Comparison of ENCODE assay signal across 23 cellular contexts in the genomic region with DNA sequence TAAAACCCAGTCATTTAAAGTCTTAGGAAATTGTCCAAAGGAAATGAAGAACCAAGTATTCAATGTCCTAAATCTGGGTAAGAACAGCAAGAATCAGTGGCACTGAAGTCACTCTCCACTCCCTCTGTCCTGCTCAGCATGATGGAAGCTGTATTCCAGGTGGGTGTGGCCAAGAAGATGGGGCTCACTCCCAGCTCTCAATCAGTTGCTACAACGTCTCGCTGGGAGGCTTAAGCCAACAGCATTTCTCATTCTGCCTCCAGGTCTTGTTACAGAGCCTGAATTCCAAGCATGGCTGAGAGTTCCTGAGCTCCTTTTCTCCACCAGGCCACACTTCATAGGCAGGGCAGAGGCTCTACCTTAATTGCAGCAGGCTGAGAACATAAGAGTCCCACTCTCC. TPM values are rescaled to one million over a fixed set of nuclear protein-coding genes. Genes with fewer than 3 reads are reported as not detected.
DNase-seq lines count a peak whose midpoint lies in the region; ATAC-seq and TF ChIP-seq lines count a peak whose summit lies in the region.
"Had no signal": no experiment of that assay in that cellular context is flagged by ENCODE, and none has a peak within 500 bp of the region (broad histone marks: within the 10 kb centered on the region; RNA-seq: fewer than 3 reads in every experiment).

No MANE protein-coding gene starts in this region.

- H4K91ac ChIP-seq in IMR-90 (ENCODE audit: insufficient read depth, low read depth, low read length) = peak overlapping the region; percentile 88

- no peak for TF ChIP-seq POLR2A in IMR-90 (IDR thresholded peaks at IDR 0.05; ENCODE audit: low read depth, low read length)

- H4K20me1 ChIP-seq in IMR-90 (ENCODE audit: insufficient read depth, low read length) = no peaks in the 10 kb centered on the region
- H4K20me1 ChIP-seq: BLaER1 treated with 17β-estradiol and CSF1 and Interleukin-3, amounts not matched to agents 10 nM and 100 nM had no signal

- H2BK5ac ChIP-seq in IMR-90 (ENCODE audit: low read depth, low read length, poor library complexity, severe bottlenecking) = peak overlapping the region; percentile 97

- peak overlapping the region; percentile 54 to 94 for H4K8ac ChIP-seq in IMR-90 (ENCODE audit: low read depth in 2 of 2, low read length in 2 of 2)

- H2AFZ ChIP-seq in IMR-90 (replicated peaks; ENCODE audit: low read length, poor library complexity) = peak overlapping the region; percentile 16

- H3K4me2 ChIP-seq in IMR-90 (ENCODE audit: low read depth, low read length) = no peak overlapping the region
- H3K4me2 ChIP-seq: A549; BLaER1 treated with 17β-estradiol and CSF1 and Interleukin-3, amounts not matched to agents 10 nM and 100 nM had no signal

- CTCF ChIA-PET in IMR-90 (lab: Yijun Ruan, JAX) = no interaction called here

- H3K4ac ChIP-seq in IMR-90 (ENCODE audit: low read depth, low read length) = peak overlapping the region; percentile 91

- H3K9me3 Mint-ChIP-seq in activated T-helper 1 cell treated with anti-CD3 and anti-CD28 coated beads, Interleukin-12 subunit alpha, Interleukin-12 subunit beta, Interleukin-2, Interleukin-4 antibody, amounts not matched to agents 30 ng/mL and 10 ng/mL and 1 ng/mL, durations not matched to agents 14 hours and 24 hours and 36 hours = no peaks in the 10 kb centered on the region
- H3K9me3 Mint-ChIP-seq: natural killer cell had no signal

- peak overlapping the region; percentile 86 for H2BK120ac ChIP-seq in IMR-90 (ENCODE audit: low read depth, low read length)

- H3K4me3 ChIP-seq in IMR-90 (ENCODE audit: insufficient read depth, low read depth, low read length) = no peak overlapping the region
- H3K4me3 ChIP-seq: A549; BLaER1 treated with 17β-estradiol and CSF1 and Interleukin-3, amounts not matched to agents 10 nM and 100 nM; body of pancreas; testis had no signal

- peak overlapping the region; percentile 95 for H2BK20ac ChIP-seq in IMR-90 (ENCODE audit: low read depth, low read length)

- no peaks in the 10 kb centered on the region for H3K36me3 Mint-ChIP-seq in activated T-helper 1 cell treated with anti-CD3 and anti-CD28 coated beads, Interleukin-12 subunit alpha, Interleukin-12 subunit beta, Interleukin-2, Interleukin-4 antibody, amounts not matched to agents 30 ng/mL and 10 ng/mL and 1 ng/mL, durations not matched to agents 14 hours and 24 hours and 36 hours (ENCODE audit: low read depth)
- H3K36me3 Mint-ChIP-seq: natural killer cell, T-cell had no signal

- peaks cover 7% of the 10 kb centered on the region; the same call in 1 of the 2 replicates for H3K9me3 ChIP-seq in IMR-90 (ENCODE audit: control insufficient read depth, insufficient read depth, low read length)
- H3K9me3 ChIP-seq: A549, body of pancreas, testis had no signal

- peaks cover 10% of the 10 kb centered on the region for H3K27me3 Mint-ChIP-seq in activated T-helper 1 cell treated with anti-CD3 and anti-CD28 coated beads, Interleukin-12 subunit alpha, Interleukin-12 subunit beta, Interleukin-2, Interleukin-4 antibody, amounts not matched to agents 30 ng/mL and 10 ng/mL and 1 ng/mL, durations not matched to agents 14 hours and 24 hours and 36 hours (ENCODE audit: insufficient read depth)

- H3K36me3 ChIP-seq in IMR-90 (ENCODE audit: control insufficient read depth, insufficient read depth, low read length) = no peaks in the 10 kb centered on the region
- H3K36me3 ChIP-seq: BLaER1 treated with 17β-estradiol and CSF1 and Interleukin-3, amounts not matched to agents 10 nM and 100 nM had no signal

- H3K9me1 ChIP-seq in IMR-90 (ENCODE audit: insufficient read depth, low read length) = peaks cover 10% of the 10 kb centered on the region

- no peak for ATAC-seq in IMR-90 (ENCODE audit: low read depth)
- ATAC-seq in GM21447 (IDR thresholded peaks at IDR 0.05; ENCODE audit: unreplicated experiment) = no peak
- ATAC-seq: activated naive CD4-positive, alpha-beta T cell treated with anti-CD3 and anti-CD28 coated beads, Interleukin-2, amount 50 U/mL, for 72 hours; activated T-cell treated with anti-CD3 and anti-CD28 coated beads, Interleukin-2, amount 50 U/mL, for 72 hours; body of pancreas; natural killer cell; stimulated activated memory B cell treated with anti-CD40 and anti-IgM and Interleukin-4, amounts not matched to agents 10 μg/mL and 1 μg/mL and 100 μg/mL, for 72 hours; T-cell had no signal

- in situ Hi-C loops in IMR-90 (cut with MboI; ENCODE audit: low sequenced_read_pairs) = loop anchor here (25.0 kb wide), 1 partner anchor 560 kb away; a partner anchor contains a TSS

- no peak overlapping the region for H3K9ac ChIP-seq in IMR-90 (ENCODE audit: low read depth, low read length)
- H3K9ac ChIP-seq: BLaER1 treated with 17β-estradiol and CSF1 and Interleukin-3, amounts not matched to agents 10 nM and 100 nM had no signal

- H3K14ac ChIP-seq in IMR-90 (replicated peaks; ENCODE audit: low read depth, low read length) = peak overlapping the region; percentile 84

- peak overlapping the region; percentile 27 for H3K18ac ChIP-seq in IMR-90 (ENCODE audit: low read depth, low read length)

- TF ChIP-seq RAD21 in IMR-90 (IDR thresholded peaks at IDR 0.05; ENCODE audit: low read length) = no peak

- peaks cover 5 to 16% of the 10 kb centered on the region in 2 experiments; a peak in 3 of 4 replicates for H3K79me1 ChIP-seq in IMR-90 (ENCODE audit: low read depth in 1 of 2, low read length in 2 of 2)

- no TSS peak for BruUV-seq in IMR-90 (replicated peaks; lab: Mats Ljungman, UMichigan)

- no peak overlapping the region; the same call in 1 of the 2 replicates for H3K56ac ChIP-seq in IMR-90 (ENCODE audit: extremely low read depth, insufficient read depth, low read length)

- no peak for TF ChIP-seq CTCF in IMR-90 (conservative IDR thresholded peaks at IDR 0.05; ENCODE audit: low read depth, low read length)

- H3K4me1 Mint-ChIP-seq in activated T-helper 1 cell treated with anti-CD3 and anti-CD28 coated beads, Interleukin-12 subunit alpha, Interleukin-12 subunit beta, Interleukin-2, Interleukin-4 antibody, amounts not matched to agents 30 ng/mL and 10 ng/mL and 1 ng/mL, durations not matched to agents 14 hours and 24 hours and 36 hours (ENCODE audit: low read depth) = peaks cover 2% of the 10 kb centered on the region
- H3K4me1 Mint-ChIP-seq: natural killer cell, T-cell had no signal

- H3K4me3 Mint-ChIP-seq in activated T-helper 1 cell treated with anti-CD3 and anti-CD28 coated beads, Interleukin-12 subunit alpha, Interleukin-12 subunit beta, Interleukin-2, Interleukin-4 antibody, amounts not matched to agents 30 ng/mL and 10 ng/mL and 1 ng/mL, durations not matched to agents 14 hours and 24 hours and 36 hours = no peak overlapping the region
- H3K4me3 Mint-ChIP-seq: activated T-cell treated with anti-CD3 and anti-CD28 coated beads, Interleukin-2, amount 50 U/mL, for 72 hours; memory B cell; natural killer cell; stimulated activated memory B cell treated with anti-CD40 and anti-IgM and Interleukin-4, amounts not matched to agents 10 μg/mL and 1 μg/mL and 100 μg/mL, for 72 hours; T-cell had no signal

- no CpG with 5 or more reads among the region's 2 CpGs for WGBS in IMR-90 (ENCODE audit: extremely low coverage in 2 of 2, insufficient read length in 1 of 2), 2 experiments

- H2AK5ac ChIP-seq in IMR-90 (ENCODE audit: low read depth, low read length) = peak overlapping the region; percentile 100

- dilution Hi-C loops in IMR-90 (cut with HindIII; ENCODE audit: low sequenced_read_pairs, unreplicated experiment) = no loop called here

- H3K27ac ChIP-seq in IMR-90 (ENCODE audit: insufficient read depth, low read length) = peak overlapping the region; percentile 71
- H3K27ac ChIP-seq: BLaER1 treated with 17β-estradiol and CSF1 and Interleukin-3, amounts not matched to agents 10 nM and 100 nM; body of pancreas; testis had no signal

- peak overlapping the region; percentile 14; the same call in 1 of the 2 replicates for H3K23ac ChIP-seq in IMR-90 (ENCODE audit: low read depth, low read length)

- H2AK9ac ChIP-seq in IMR-90 (replicated peaks; ENCODE audit: low read depth, low read length, poor library complexity) = peak overlapping the region; percentile 73

- H4K5ac ChIP-seq in IMR-90 (ENCODE audit: low read depth, low read length) = peak overlapping the region; percentile 83

- H3K4me1 ChIP-seq in IMR-90 (ENCODE audit: control insufficient read depth, insufficient read depth, low read length) = peaks cover 8% of the 10 kb centered on the region; the same call in 1 of the 2 replicates
- H3K4me1 ChIP-seq: body of pancreas, testis had no signal

- POLR2A ChIA-PET in IMR-90 (lab: Charles Lee; ENCODE audit: unreplicated experiment) = no interaction called here

- H3K27me3 ChIP-seq in IMR-90 (ENCODE audit: control insufficient read depth, insufficient read depth, low read length) = no peaks in the 10 kb centered on the region
- H3K27me3 ChIP-seq: BLaER1 treated with 17β-estradiol and CSF1 and Interleukin-3, amounts not matched to agents 10 nM and 100 nM; body of pancreas; testis had no signal

- no peak overlapping the region for H3K27ac Mint-ChIP-seq in activated T-helper 1 cell treated with anti-CD3 and anti-CD28 coated beads, Interleukin-12 subunit alpha, Interleukin-12 subunit beta, Interleukin-2, Interleukin-4 antibody, amounts not matched to agents 30 ng/mL and 10 ng/mL and 1 ng/mL, durations not matched to agents 14 hours and 24 hours and 36 hours
- H3K27ac Mint-ChIP-seq: activated naive CD4-positive, alpha-beta T cell treated with anti-CD3 and anti-CD28 coated beads, Interleukin-2, amount 50 U/mL, for 72 hours; activated T-cell treated with anti-CD3 and anti-CD28 coated beads, Interleukin-2, amount 50 U/mL, for 72 hours; memory B cell; natural killer cell; stimulated activated memory B cell treated with anti-CD40 and anti-IgM and Interleukin-4, amounts not matched to agents 10 μg/mL and 1 μg/mL and 100 μg/mL, for 72 hours; T-cell had no signal

- DNase-seq in AG20443 (ENCODE audit: low spot score) = peak; percentile 64
- peak; percentile 33 for DNase-seq in IMR-90
- DNase-seq in astrocyte of the hippocampus (ENCODE audit: low read depth, low spot score) = peak; percentile 28
- peak; percentile 62 for DNase-seq in iPS-NIHi7 (ENCODE audit: extremely low spot score)
- no peak for DNase-seq in SW 1271 (lab: John Stamatoyannopoulos, UW)
- no peak for DNase-seq in DMS153 treated with DMSO at 0.1 percent for 48 hours (lab: John Stamatoyannopoulos, UW; ENCODE audit: unreplicated experiment)
- no peak for DNase-seq in activated T-helper 1 cell treated with anti-CD3 and anti-CD28 coated beads, Interleukin-12 subunit alpha, Interleukin-12 subunit beta, Interleukin-2, Interleukin-4 antibody, amounts not matched to agents 30 ng/mL and 10 ng/mL and 1 ng/mL, durations not matched to agents 14 hours and 24 hours and 36 hours (ENCODE audit: low spot score)
- DNase-seq: activated T-cell treated with anti-CD3 and anti-CD28 coated beads, Interleukin-2, amount 50 U/mL, for 72 hours; body of pancreas; hippocampal formation; kidney glomerular epithelial cell; natural killer cell; NCI-H1436; NCI-H2171; SHP77; T-cell; testis had no signal

- intact Hi-C loops in IMR-90 (cut with micrococcal nuclease) = no loop called here
- intact Hi-C loops in activated T-helper 1 cell treated with anti-CD3 and anti-CD28 coated beads, Interleukin-12 subunit alpha, Interleukin-12 subunit beta, Interleukin-2, Interleukin-4 antibody, amounts not matched to agents 30 ng/mL and 10 ng/mL and 1 ng/mL, durations not matched to agents 14 hours and 24 hours and 36 hours (cut with micrococcal nuclease) = loop anchor here (10.0 kb wide), 1 partner anchor 253 kb away; no protein-coding TSS in a partner anchor

- H2BK15ac ChIP-seq in IMR-90 (ENCODE audit: low read depth, low read length) = peak overlapping the region; percentile 99; the same call in 2 of the 3 replicates

RNA-seq across cellular contexts. Expression of a gene that starts 41.2 kb away (rescaled TPM):
- 487 and 522 TPM in 2 replicates for total RNA-seq in IMR-90 (2012; rRNA removed)
- polyA plus RNA-seq in IMR-90 (2012; rRNA removed) = 206 and 225 TPM in 2 replicates
- polyA plus RNA-seq in IMR-90 (2012; cell fraction: cytosol; rRNA removed) = 126 and 196 TPM in 2 replicates
- polyA plus RNA-seq in IMR-90 (2012; cell fraction: nucleus; rRNA removed; ENCODE audit: low replicate concordance) = 1,045 and 1,428 TPM in 2 replicates
- total RNA-seq in activated T-helper 1 cell treated with anti-CD3 and anti-CD28 coated beads, Interleukin-12 subunit alpha, Interleukin-12 subunit beta, Interleukin-2, Interleukin-4 antibody, amounts not matched to agents 30 ng/mL and 10 ng/mL and 1 ng/mL, durations not matched to agents 14 hours and 24 hours and 36 hours = 10.2 and 11.4 TPM in 2 replicates

Comparison
In these comparisons a context has a peak if more than half of its experiments do, and no peak if none do; other contexts are left out.
1. DNase-seq: peak in AG20443 (single experiment), IMR-90 (single experiment), astrocyte of the hippocampus (single experiment) and iPS-NIHi7 (single experiment); none in SW 1271 (0 of 2), DMS153 treated with DMSO at 0.1 percent for 48 hours (single experiment) and activated T-helper 1 cell treated with anti-CD3 and anti-CD28 coated beads, Interleukin-12 subunit alpha, Interleukin-12 subunit beta, Interleukin-2, Interleukin-4 antibody, amounts not matched to agents 30 ng/mL and 10 ng/mL and 1 ng/mL, durations not matched to agents 14 hours and 24 hours and 36 hours (single experiment).
2. RNA of a gene that starts 41.2 kb away (total RNA-seq): 487 to 522 TPM in IMR-90; 10.2 to 11.4 TPM in activated T-helper 1 cell treated with anti-CD3 and anti-CD28 coated beads, Interleukin-12 subunit alpha, Interleukin-12 subunit beta, Interleukin-2, Interleukin-4 antibody, amounts not matched to agents 30 ng/mL and 10 ng/mL and 1 ng/mL, durations not matched to agents 14 hours and 24 hours and 36 hours; every median in the first group is over 10 times any median in the second.